Comparison of ENCODE assay signal across 11 cellular contexts in genomic region chr11:20022363-20023081, GRCh38.
DNase-seq lines count a peak whose midpoint lies in the region; ATAC-seq, FAIRE-seq and TF ChIP-seq lines count a peak whose summit lies in the region.
"Had no signal": no experiment of that assay in that cellular context is flagged by ENCODE, and none has a peak within 500 bp of the region (broad histone marks: within the 10 kb centered on the region; RNA-seq: fewer than 3 reads in every experiment).

No MANE protein-coding gene starts in this region.

- peak overlapping the region; percentile 72 for H2BK5ac ChIP-seq in H1 (ENCODE audit: low read depth, low read length)

- no peaks in the 10 kb centered on the region for H3K9me3 ChIP-seq in H1 (ENCODE audit: insufficient read depth in 2 of 2, low read depth in 1 of 2, low read length in 1 of 2)

- H3K4me1 ChIP-seq in H1 (replicated peaks in 1 of 4; ENCODE audit: control insufficient read depth in 3 of 4, insufficient read depth in 4 of 4, low read length in 3 of 4): peaks cover 17 to 44% (median 42%) of the 10 kb centered on the region in 4 experiments

- in situ Hi-C loops in ACHN (cut with HindIII; ENCODE audit: low pct_ligation_motif_present, low pct_unique_long_range_greater_than_20kb, low sequenced_read_pairs): no loop called here

- H3K79me2 ChIP-seq in H1 (ENCODE audit: control insufficient read depth in 1 of 2, insufficient read depth in 2 of 2, low read length in 2 of 2): peaks cover 0 to 29% of the 10 kb centered on the region in 2 experiments; a peak in 3 of 4 replicates

- no peak for TF ChIP-seq EP300 in H1 (IDR thresholded peaks at IDR 0.05; ENCODE audit: borderline replicate concordance in 1 of 2, low read depth in 2 of 2, low read length in 2 of 2)

- H2BK12ac ChIP-seq in H1 (ENCODE audit: low read depth, low read length): no peak overlapping the region; the same call in 1 of the 2 replicates

- peak overlapping the region; percentile 43 to 66 (median 56) for H3K4me3 ChIP-seq in H1 (ENCODE audit: extremely low read depth in 1 of 4, insufficient read depth in 2 of 4, low read depth in 3 of 4, low read length in 4 of 4)

- H2AK5ac ChIP-seq in H1 (ENCODE audit: low read depth, low read length): no peak overlapping the region

- peak overlapping the region; percentile 77 to 95 for H3K4me2 ChIP-seq in H1 (ENCODE audit: insufficient read depth in 1 of 2, low read depth in 2 of 2, low read length in 2 of 2)

- peak; percentile 10 to 19; a peak in 2 of 4 replicates for TF ChIP-seq RAD21 in H1 (IDR thresholded peaks at IDR 0.05 in 1 of 2, conservative IDR thresholded peaks at IDR 0.05 in 1 of 2; ENCODE audit: low read depth in 2 of 2, low read length in 2 of 2)

- H4K5ac ChIP-seq in H1 (ENCODE audit: insufficient read length, low read depth, low read length): peak overlapping the region; percentile 73

- H3K18ac ChIP-seq in H1 (ENCODE audit: extremely low read depth, low read length): no peak overlapping the region

- no peak overlapping the region for H4K91ac ChIP-seq in H1 (replicated peaks; ENCODE audit: insufficient read length, low read length)

- H3K79me1 ChIP-seq in H1 (ENCODE audit: low read depth, low read length): peaks cover 2% of the 10 kb centered on the region; the same call in 1 of the 2 replicates

- WGBS in H1 (ENCODE audit: extremely low coverage in 1 of 2, insufficient coverage in 1 of 2, insufficient read length in 1 of 2, insufficient replicate concordance in 2 of 2, low coverage in 1 of 2, low lambda C conversion rate in 2 of 2, missing lambda C conversion rate in 1 of 2), 2 experiments: 26% methylated on average over 10 of the region's 10 CpGs; no CpG with 5 or more reads in 1 of the 2 experiments

- H2BK15ac ChIP-seq in H1 (ENCODE audit: low read length): no peak overlapping the region

- no peak overlapping the region for H3K23ac ChIP-seq in H1 (ENCODE audit: insufficient read length)

- H3K23me2 ChIP-seq in H1 (ENCODE audit: low read depth, low read length): peaks cover 9% of the 10 kb centered on the region; the same call in 1 of the 2 replicates

- CTCF ChIA-PET in H1 (lab: Charles Lee; ENCODE audit: partially characterized antibody): interaction anchor here (0.7 to 9.3 kb wide), 13 partner anchors 9 to 209 kb away, joined by 3 to 99 read pairs (median 4); no protein-coding TSS in a partner anchor

- H3K36me3 ChIP-seq in H1 (ENCODE audit: control insufficient read depth in 2 of 4, insufficient read depth in 4 of 4, low read length in 3 of 4): no peaks in the 10 kb centered on the region

- H3K56ac ChIP-seq in H1 (replicated peaks; ENCODE audit: insufficient read length, low read depth, low read length): peak overlapping the region; percentile 80

- TF ChIP-seq CTCF in H1 (IDR thresholded peaks at IDR 0.05; ENCODE audit: control extremely low read depth in 1 of 3, insufficient read depth in 1 of 3, low read depth in 1 of 3, low read length in 3 of 3): no peak

- no peak overlapping the region; the same call in 1 of the 2 replicates for H4K8ac ChIP-seq in H1 (ENCODE audit: extremely low read depth, insufficient read depth, low read length)

- FAIRE-seq in H1 (lab: Jason Lieb, UNC): peak; percentile 93

- no peak overlapping the region for H2BK120ac ChIP-seq in H1 (replicated peaks; ENCODE audit: low read depth, low read length)

- no peak overlapping the region for H2BK20ac ChIP-seq in H1 (ENCODE audit: low read length)

- H3K9ac ChIP-seq in H1 (replicated peaks in 1 of 4; ENCODE audit: extremely low read depth in 1 of 4, low read depth in 3 of 4, low read length in 3 of 4): peak overlapping the region in 3 of 4 experiments; percentile 42 to 74 (median 52); a peak in 5 of 7 replicates

- POLR2A ChIA-PET in H1 (lab: Charles Lee; ENCODE audit: partially characterized antibody): interaction anchor here (0.9 to 3.4 kb wide), 6 partner anchors 10 to 70 kb away, joined by 3 to 14 read pairs (median 3); no protein-coding TSS in a partner anchor

- peak; percentile 68 for ATAC-seq in left lobe of liver
- no peak for ATAC-seq in left colon
- no peak for ATAC-seq in GM21367 (IDR thresholded peaks at IDR 0.05; ENCODE audit: unreplicated experiment)
- ATAC-seq: CD8-positive, alpha-beta T cell had no signal

- H3K27me3 ChIP-seq in H1 (replicated peaks in 1 of 4; ENCODE audit: control insufficient read depth in 3 of 4, extremely low read depth in 1 of 4, insufficient read depth in 3 of 4, low read length in 3 of 4): no peaks in the 10 kb centered on the region

- no peak for TF ChIP-seq POLR2A in H1 (IDR thresholded peaks at IDR 0.05; ENCODE audit: control extremely low read depth in 1 of 2, low read depth in 2 of 2, low read length in 2 of 2)

- no peaks in the 10 kb centered on the region for H4K20me1 ChIP-seq in H1 (replicated peaks in 1 of 2; ENCODE audit: control insufficient read depth in 1 of 2, insufficient read depth in 2 of 2, low read length in 2 of 2)

- intact Hi-C loops in left colon (cut with DNase I, micrococcal nuclease): no loop called here

- no peak overlapping the region for H3K4ac ChIP-seq in H1 (replicated peaks; ENCODE audit: insufficient read length, low read depth, low read length)

- H3K14ac ChIP-seq in H1 (ENCODE audit: insufficient read length): no peak overlapping the region

- DNase-seq in COLO668 (lab: John Stamatoyannopoulos, UW; ENCODE audit: unreplicated experiment): peak; percentile 30
- peak; percentile 61 for DNase-seq in NCI-H446 treated with DMSO at 0.1 percent for 48 hours (lab: John Stamatoyannopoulos, UW)
- peak in 1 of 2 experiments; percentile 70 for DNase-seq in H1 (ENCODE audit: low read depth in 1 of 2, low spot score in 2 of 2)
- DNase-seq in left lobe of liver (ENCODE audit: low spot score): peak; percentile 58
- no peak for DNase-seq in left colon
- no peak for DNase-seq in AG20443 (ENCODE audit: low spot score)
- DNase-seq in ACHN: no peak
- DNase-seq: activated CD4-positive, alpha-beta T cell treated with anti-CD3 and anti-CD28 coated beads, Interleukin-2, amount 50 U/mL, for 48 hours; CD8-positive, alpha-beta T cell; stimulated activated CD8-positive, alpha-beta memory T cell treated with anti-CD3 and anti-CD28 coated beads, Interleukin-4, amount 100 ng/mL, for 48 hours had no signal

- H2AFZ ChIP-seq in H1 (ENCODE audit: low read length): no peak overlapping the region

- H3K27ac ChIP-seq in H1 (ENCODE audit: low read depth, low read length): peak overlapping the region; percentile 50; the same call in 1 of the 2 replicates

TF ChIP-seq in H1, 55 proteins besides CTCF, POLR2A, EP300 and RAD21 (continues in another document):
- no peak for TF ChIP-seq CBX5 (IDR thresholded peaks at IDR 0.05; ENCODE audit: low read depth, low read length)
- peak; percentile 36 to 72; a peak in 1 of 4 replicates for TF ChIP-seq SIN3A (conservative IDR thresholded peaks at IDR 0.05 in 1 of 2, IDR thresholded peaks at IDR 0.05 in 1 of 2; ENCODE audit: low read depth in 1 of 2, low read length in 2 of 2)
- TF ChIP-seq NANOG (IDR thresholded peaks at IDR 0.05; ENCODE audit: insufficient read depth, low read depth, low read length, poor library complexity, severe bottlenecking): no peak
- TF ChIP-seq NRF1 (IDR thresholded peaks at IDR 0.05; ENCODE audit: low read depth, low read length): no peak
- TF ChIP-seq CBX8 (IDR thresholded peaks at IDR 0.05; ENCODE audit: borderline replicate concordance, low read depth, low read length): no peak
- no peak for TF ChIP-seq TEAD4 (IDR thresholded peaks at IDR 0.05; ENCODE audit: low read depth, low read length)
- peak; percentile 31 for TF ChIP-seq TAF7 (optimal IDR thresholded peaks at IDR 0.05; ENCODE audit: borderline replicate concordance, low read depth, low read length)
- no peak for TF ChIP-seq BCL11A (IDR thresholded peaks at IDR 0.05; ENCODE audit: low read depth in 2 of 2, low read length in 2 of 2)
- no peak for TF ChIP-seq BACH1 (IDR thresholded peaks at IDR 0.05; ENCODE audit: low read length)
- TF ChIP-seq SP4 (IDR thresholded peaks at IDR 0.05; ENCODE audit: low read length): no peak
- TF ChIP-seq SP2 (IDR thresholded peaks at IDR 0.05; ENCODE audit: low read length): no peak
- no peak for TF ChIP-seq HDAC2 (IDR thresholded peaks at IDR 0.05; ENCODE audit: borderline replicate concordance in 1 of 2, low read depth in 2 of 2, low read length in 2 of 2)
- TF ChIP-seq RNF2 (IDR thresholded peaks at IDR 0.05; ENCODE audit: borderline replicate concordance, low read depth, low read length, missing control alignments, poor library complexity, severe bottlenecking): no peak
- TF ChIP-seq JUN (IDR thresholded peaks at IDR 0.05; ENCODE audit: low read depth, low read length): no peak
- TF ChIP-seq JUND (IDR thresholded peaks at IDR 0.05; ENCODE audit: low read length): no peak
- no peak for TF ChIP-seq SUZ12 (IDR thresholded peaks at IDR 0.05; ENCODE audit: low read length)
- no peak for TF ChIP-seq ZNF274 (IDR thresholded peaks at IDR 0.05; ENCODE audit: borderline replicate concordance, extremely low read depth, low read length)
- peak; percentile 68 for TF ChIP-seq BRCA1 (IDR thresholded peaks at IDR 0.05; ENCODE audit: low read depth, low read length)
- peak; percentile 93 for TF ChIP-seq MAFK (IDR thresholded peaks at IDR 0.05; ENCODE audit: low read depth, low read length)
- TF ChIP-seq GABPA (IDR thresholded peaks at IDR 0.05; ENCODE audit: borderline replicate concordance, insufficient read depth, low read length): no peak
- no peak for TF ChIP-seq E2F6 (IDR thresholded peaks at IDR 0.05)
- no peak for TF ChIP-seq HDAC6 (IDR thresholded peaks at IDR 0.05; ENCODE audit: low read depth, low read length)
- no peak for TF ChIP-seq CEBPB (IDR thresholded peaks at IDR 0.05; ENCODE audit: low read depth, low read length)
- no peak for TF ChIP-seq POU5F1 (IDR thresholded peaks at IDR 0.05; ENCODE audit: low read depth, low read length)
- TF ChIP-seq USF2 (IDR thresholded peaks at IDR 0.05; ENCODE audit: low read length): no peak
- no peak for TF ChIP-seq CHD1 (IDR thresholded peaks at IDR 0.05; ENCODE audit: low read depth, low read length)

Comparison
In these comparisons a context has a peak if more than half of its experiments do, and no peak if none do; other contexts are left out.
1. DNase-seq: peak in COLO668 (single experiment), NCI-H446 treated with DMSO at 0.1 percent for 48 hours (single experiment) and left lobe of liver (single experiment); none in left colon (0 of 2), AG20443 (single experiment) and ACHN (single experiment).